ENCODE assay signal across 14 cellular contexts in the genomic region with DNA sequence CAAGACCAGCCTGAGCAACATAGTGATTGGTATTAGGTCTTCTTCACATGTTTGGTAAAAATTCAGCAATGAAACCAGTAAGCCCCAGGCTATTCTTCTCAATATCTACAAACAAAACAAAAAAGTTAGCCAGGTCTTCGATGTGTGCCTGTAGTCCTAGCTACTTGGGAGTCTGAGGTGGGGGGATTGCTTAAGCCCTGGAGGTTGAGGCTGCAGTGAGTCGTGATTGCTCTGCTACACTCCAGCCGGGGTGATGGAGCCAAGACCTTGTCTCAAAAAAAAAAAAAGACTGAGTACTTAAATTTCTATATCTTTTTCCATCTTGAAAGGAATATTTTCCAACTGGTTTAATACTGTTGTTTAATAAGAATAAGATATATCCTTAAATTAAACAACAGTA.
DNase-seq lines count a peak whose midpoint lies in the region; ATAC-seq and TF ChIP-seq lines count a peak whose summit lies in the region.
"Had no signal": no experiment of that assay in that cellular context is flagged by ENCODE, and none has a peak within 500 bp of the region (broad histone marks: within the 10 kb centered on the region; RNA-seq: fewer than 3 reads in every experiment).

No MANE protein-coding gene starts in this region.

- TF ChIP-seq CTCF in left ventricle myocardium inferior (IDR thresholded peaks at IDR 0.05; ENCODE audit: borderline replicate concordance) (no peak), fibroblast of the aortic adventitia (IDR thresholded peaks at IDR 0.05; ENCODE audit: insufficient read depth, low read length) (no peak), vagina (IDR thresholded peaks at IDR 0.05) (no peak), glutamatergic neuron (IDR thresholded peaks at IDR 0.05; ENCODE audit: partially characterized antibody, unreplicated experiment) (no peak)

- H3K36me3 ChIP-seq in left ventricle myocardium inferior (no peaks in the 10 kb centered on the region), SK-N-MC (ENCODE audit: insufficient read depth, low read length) (peaks cover 34% of the 10 kb centered on the region), vagina (no peaks in the 10 kb centered on the region)

- H3K27me3 Mint-ChIP-seq in glutamatergic neuron (ENCODE audit: unreplicated experiment), result no peaks in the 10 kb centered on the region

- no peak for ATAC-seq in right cardiac atrium
- ATAC-seq in HG02610 (IDR thresholded peaks at IDR 0.05; ENCODE audit: unreplicated experiment), result no peak

- DNase-seq in left ventricle myocardium inferior, result no peak
- DNase-seq in right cardiac atrium, result no peak
- no peak for DNase-seq in SK-N-MC (ENCODE audit: low read depth, low spot score)
- DNase-seq in fibroblast of the aortic adventitia (ENCODE audit: low read depth), result peak; percentile 46
- DNase-seq in vagina (ENCODE audit: extremely low spot score in 2 of 2), result no peak
- no peak for DNase-seq in glutamatergic neuron
- no peak for DNase-seq in AG08396 (ENCODE audit: low spot score)
- DNase-seq: activated T-cell treated with anti-CD3 and anti-CD28 coated beads for 4 hours; cerebellar nuclear complex; NCI-H1105 treated with DMSO at 0.1 percent for 48 hours; NK-92 treated with Interleukin-12 subunit alpha and Interleukin-12 subunit beta, amount 100 ng/mL, for 24 hours; T-helper 9 cell had no signal

- peaks cover 2% of the 10 kb centered on the region for H3K4me1 Mint-ChIP-seq in glutamatergic neuron (ENCODE audit: low read depth, unreplicated experiment)

- H3K27ac Mint-ChIP-seq in glutamatergic neuron (ENCODE audit: unreplicated experiment), result no peak overlapping the region

- no peak for TF ChIP-seq POLR2A in vagina (IDR thresholded peaks at IDR 0.05)

- H3K36me3 Mint-ChIP-seq in glutamatergic neuron (ENCODE audit: unreplicated experiment), result peaks cover 5% of the 10 kb centered on the region

- 72% methylated on average over 3 of the region's 3 CpGs for WGBS in right cardiac atrium

- H3K4me1 ChIP-seq in left ventricle myocardium inferior, result peaks cover 88% of the 10 kb centered on the region
- H3K4me1 ChIP-seq in right cardiac atrium (ENCODE audit: control insufficient read depth, insufficient read depth, low read length), result peaks cover 6% of the 10 kb centered on the region
- H3K4me1 ChIP-seq in vagina, result peaks cover 68% of the 10 kb centered on the region

- no peak overlapping the region for H3K9ac ChIP-seq in SK-N-MC (ENCODE audit: insufficient read length)

- H3K27ac ChIP-seq in left ventricle myocardium inferior (replicated peaks) (peak overlapping the region; percentile 62), right cardiac atrium (ENCODE audit: low read length) (no peak overlapping the region), SK-N-MC (peak overlapping the region; percentile 86; the same call in 1 of the 2 replicates), vagina (peak overlapping the region; percentile 61)
- H3K27ac ChIP-seq: C4-2B had no signal

- no peak overlapping the region for H3K4me3 ChIP-seq in left ventricle myocardium inferior
- H3K4me3 ChIP-seq in right cardiac atrium (ENCODE audit: low read length), result no peak overlapping the region
- H3K4me3 ChIP-seq in SK-N-MC, result no peak overlapping the region
- H3K4me3 ChIP-seq in fibroblast of the aortic adventitia (ENCODE audit: low read depth, low read length), result no peak overlapping the region
- no peak overlapping the region for H3K4me3 ChIP-seq in vagina

- peaks cover 5% of the 10 kb centered on the region for H3K9me3 Mint-ChIP-seq in glutamatergic neuron (ENCODE audit: unreplicated experiment)

- H3K4me3 Mint-ChIP-seq in glutamatergic neuron (ENCODE audit: unreplicated experiment), result no peak overlapping the region

- intact Hi-C loops in left ventricle myocardium inferior (cut with micrococcal nuclease), result no loop called here
- intact Hi-C loops in right cardiac atrium (cut with DNase I), result no loop called here
- intact Hi-C loops in vagina (cut with DNase I), result no loop called here

- H3K9me3 ChIP-seq in left ventricle myocardium inferior (replicated peaks) (no peaks in the 10 kb centered on the region), right cardiac atrium (ENCODE audit: control insufficient read depth, low read length) (no peaks in the 10 kb centered on the region), SK-N-MC (ENCODE audit: low read depth, low read length) (no peaks in the 10 kb centered on the region), vagina (no peaks in the 10 kb centered on the region)

- no peaks in the 10 kb centered on the region for H3K27me3 ChIP-seq in left ventricle myocardium inferior (ENCODE audit: low read depth)
- no peaks in the 10 kb centered on the region for H3K27me3 ChIP-seq in right cardiac atrium (ENCODE audit: control insufficient read depth, insufficient read depth)
- H3K27me3 ChIP-seq in vagina, result no peaks in the 10 kb centered on the region
